In genomic region chr16:11800385-11800718, GRCh38 we compare ENCODE assay signal across 10 cellular contexts. TPM values are rescaled to one million over a fixed set of nuclear protein-coding genes. Genes with fewer than 3 reads are reported as not detected.
DNase-seq lines count a peak whose midpoint lies in the region; ATAC-seq and TF ChIP-seq lines count a peak whose summit lies in the region.
"Had no signal": no experiment of that assay in that cellular context is flagged by ENCODE, and none has a peak within 500 bp of the region (broad histone marks: within the 10 kb centered on the region; RNA-seq: fewer than 3 reads in every experiment).

No MANE protein-coding gene starts in this region.

- peaks cover 14% of the 10 kb centered on the region for H3K79me2 ChIP-seq in OCI-LY1 (ENCODE audit: insufficient read depth, low read length)

- H4K20me1 ChIP-seq in OCI-LY1 (ENCODE audit: insufficient read depth, low read length) = no peaks in the 10 kb centered on the region

- TF ChIP-seq CTCF in OCI-LY1 (IDR thresholded peaks at IDR 0.05; ENCODE audit: low read length) = no peak
- TF ChIP-seq CTCF in foreskin keratinocyte (conservative IDR thresholded peaks at IDR 0.05) = no peak

- H3K4me3 ChIP-seq in OCI-LY1 (ENCODE audit: low read depth, low read length, poor library complexity, severe bottlenecking) = peak overlapping the region; percentile 30
- no peak overlapping the region for H3K4me3 ChIP-seq in subcutaneous abdominal adipose tissue (ENCODE audit: low read depth in 1 of 5, low read length in 5 of 5)

- peak overlapping the region; percentile 78 for H3K27ac Mint-ChIP-seq in activated T-cell treated with anti-CD3 and anti-CD28 coated beads, Interleukin-2, amount 50 U/mL, for 72 hours
- no peak overlapping the region for H3K27ac Mint-ChIP-seq in central memory CD8-positive, alpha-beta T cell (ENCODE audit: low read depth)
- peak overlapping the region in 2 of 6 donors; percentile 53 to 79 for H3K27ac Mint-ChIP-seq in immature natural killer cell

- no peak overlapping the region for H2AFZ ChIP-seq in OCI-LY1 (ENCODE audit: low read length)

- no peak overlapping the region for H3K27ac ChIP-seq in OCI-LY1 (ENCODE audit: low read depth, low read length, poor library complexity, severe bottlenecking)
- peak overlapping the region; percentile 98 for H3K27ac ChIP-seq in subcutaneous abdominal adipose tissue (ENCODE audit: low read depth, low read length)
- no peak overlapping the region for H3K27ac ChIP-seq in foreskin keratinocyte

- H3K27me3 Mint-ChIP-seq in activated T-cell treated with anti-CD3 and anti-CD28 coated beads, Interleukin-2, amount 50 U/mL, for 72 hours (ENCODE audit: low read depth) = no peaks in the 10 kb centered on the region
- H3K27me3 Mint-ChIP-seq in central memory CD8-positive, alpha-beta T cell = no peaks in the 10 kb centered on the region
- H3K27me3 Mint-ChIP-seq in immature natural killer cell (ENCODE audit: low read depth in 3 of 3) = peaks cover 5 to 16% (median 12%) of the 10 kb centered on the region in 3 donors

- peak overlapping the region; percentile 54; the same call in 1 of the 2 replicates for H3K4me2 ChIP-seq in OCI-LY1 (ENCODE audit: low read length)

- H3K9me3 Mint-ChIP-seq in activated T-cell treated with anti-CD3 and anti-CD28 coated beads, Interleukin-2, amount 50 U/mL, for 72 hours = no peaks in the 10 kb centered on the region
- H3K9me3 Mint-ChIP-seq in central memory CD8-positive, alpha-beta T cell = no peaks in the 10 kb centered on the region
- H3K9me3 Mint-ChIP-seq in immature natural killer cell = no peaks in the 10 kb centered on the region

- DNase-seq in activated T-cell treated with anti-CD3 and anti-CD28 coated beads, Interleukin-2, amount 50 U/mL, for 72 hours = no peak
- DNase-seq in activated T-cell treated with anti-CD3 and anti-CD28 coated beads, Interleukin-2, amount 50 U/mL, for 48 hours = no peak
- no peak for DNase-seq in central memory CD8-positive, alpha-beta T cell (ENCODE audit: low spot score in 2 of 2)
- DNase-seq in immature natural killer cell = no peak
- DNase-seq in foreskin keratinocyte = no peak
- DNase-seq: NCI-H446, right cardiac atrium had no signal

- peaks cover 4% of the 10 kb centered on the region; the same call in 1 of the 2 replicates for H3K27me3 ChIP-seq in OCI-LY1 (ENCODE audit: insufficient read depth, low read length)
- H3K27me3 ChIP-seq in subcutaneous abdominal adipose tissue (ENCODE audit: control insufficient read depth in 5 of 5, insufficient read depth in 4 of 5, low read length in 5 of 5) = no peaks in the 10 kb centered on the region
- peaks cover 1% of the 10 kb centered on the region for H3K27me3 ChIP-seq in foreskin keratinocyte

- no peaks in the 10 kb centered on the region for H3K9me2 ChIP-seq in OCI-LY1 (ENCODE audit: low read depth, low read length)

- H3K9ac ChIP-seq in OCI-LY1 (ENCODE audit: low read length) (peak overlapping the region; percentile 20; the same call in 1 of the 2 replicates), subcutaneous abdominal adipose tissue (ENCODE audit: low read length in 5 of 5) (no peak overlapping the region)

- no peaks in the 10 kb centered on the region for H3K9me3 ChIP-seq in OCI-LY1 (ENCODE audit: low read length)
- H3K9me3 ChIP-seq in subcutaneous abdominal adipose tissue (ENCODE audit: control insufficient read depth in 5 of 5, low read length in 5 of 5) = no peaks in the 10 kb centered on the region

- H3K36me3 ChIP-seq in OCI-LY1 (ENCODE audit: insufficient read depth, low read length) = peaks cover 3% of the 10 kb centered on the region; the same call in 1 of the 2 replicates
- H3K36me3 ChIP-seq in subcutaneous abdominal adipose tissue (ENCODE audit: control insufficient read depth in 5 of 5, insufficient read depth in 5 of 5, low read length in 5 of 5) = no peaks in the 10 kb centered on the region

- H3K36me3 Mint-ChIP-seq in activated T-cell treated with anti-CD3 and anti-CD28 coated beads, Interleukin-2, amount 50 U/mL, for 72 hours (ENCODE audit: insufficient read depth in 2 of 2) = peaks cover 4 to 10% of the 10 kb centered on the region in 2 donors
- peaks cover 9% of the 10 kb centered on the region for H3K36me3 Mint-ChIP-seq in central memory CD8-positive, alpha-beta T cell (ENCODE audit: insufficient read depth)
- H3K36me3 Mint-ChIP-seq in immature natural killer cell = no peaks in the 10 kb centered on the region

- H3K4me3 Mint-ChIP-seq in activated T-cell treated with anti-CD3 and anti-CD28 coated beads, Interleukin-2, amount 50 U/mL, for 72 hours = peak overlapping the region; percentile 91 to 95
- peak overlapping the region; percentile 51 for H3K4me3 Mint-ChIP-seq in central memory CD8-positive, alpha-beta T cell
- H3K4me3 Mint-ChIP-seq in immature natural killer cell = peak overlapping the region in 1 of 5 donors; percentile 14

- H3K4me1 ChIP-seq in OCI-LY1 (ENCODE audit: insufficient read depth, low read length, severe bottlenecking) (peaks cover 40% of the 10 kb centered on the region), subcutaneous abdominal adipose tissue (ENCODE audit: control insufficient read depth in 5 of 5, insufficient read depth in 5 of 5, low read length in 5 of 5) (peaks cover 0 to 39% (median 38%) of the 10 kb centered on the region in 5 donors), foreskin keratinocyte (no peaks in the 10 kb centered on the region)

- ATAC-seq in activated T-cell treated with anti-CD3 and anti-CD28 coated beads, Interleukin-2, amount 50 U/mL, for 72 hours (replicated peaks in 1 of 2) = no peak
- no peak for ATAC-seq in central memory CD8-positive, alpha-beta T cell (replicated peaks; ENCODE audit: extremely low read depth, poor library complexity, severe bottlenecking)
- ATAC-seq in HG03520 (IDR thresholded peaks at IDR 0.05; ENCODE audit: unreplicated experiment) = no peak
- ATAC-seq in foreskin keratinocyte = no peak
- ATAC-seq: right cardiac atrium had no signal

- H3F3A ChIP-seq in OCI-LY1 (ENCODE audit: insufficient read depth, low read length) = no peaks in the 10 kb centered on the region

- H3K4me1 Mint-ChIP-seq in activated T-cell treated with anti-CD3 and anti-CD28 coated beads, Interleukin-2, amount 50 U/mL, for 72 hours (ENCODE audit: low read depth) = peaks cover 51% of the 10 kb centered on the region
- H3K4me1 Mint-ChIP-seq in central memory CD8-positive, alpha-beta T cell = peaks cover 38% of the 10 kb centered on the region
- peaks cover 34 to 43% of the 10 kb centered on the region in 2 donors for H3K4me1 Mint-ChIP-seq in immature natural killer cell

RNA-seq across cellular contexts. Expression of gene ZC3H7A, which starts 3.3 kb away (rescaled TPM):
- total RNA-seq in activated T-cell treated with anti-CD3 and anti-CD28 coated beads, Interleukin-2, amount 50 U/mL, for 72 hours = 100 to 1,000 TPM in 1 of 2 donors, 10 to 100 TPM in 1; 96.3 to 105 TPM
- polyA plus RNA-seq in immature natural killer cell (10 to 100 TPM; 20.3 to 34.2 (median 29.2) TPM), foreskin keratinocyte (26.4 and 27.3 TPM in 2 replicates)
- 49.6 and 50.8 TPM in 2 replicates for total RNA-seq in foreskin keratinocyte

RNA-seq across cellular contexts. Expression of gene RSL1D1, which starts 51.0 kb away (rescaled TPM):
- total RNA-seq in activated T-cell treated with anti-CD3 and anti-CD28 coated beads, Interleukin-2, amount 50 U/mL, for 72 hours = 100 to 1,000 TPM; 267 to 360 TPM
- 100 to 1,000 TPM in 2 of 3 donors, 10 to 100 TPM in 1; 37.4 to 206 (median 161) TPM for polyA plus RNA-seq in immature natural killer cell
- total RNA-seq in foreskin keratinocyte = 153 and 169 TPM in 2 replicates
- polyA plus RNA-seq in foreskin keratinocyte = 107 and 135 TPM in 2 replicates

RNA-seq across cellular contexts. Expression of gene TXNDC11, which starts 57.7 kb away (rescaled TPM):
- 10 to 100 TPM; 34.7 to 41.5 TPM for total RNA-seq in activated T-cell treated with anti-CD3 and anti-CD28 coated beads, Interleukin-2, amount 50 U/mL, for 72 hours
- 10 to 100 TPM; 35.6 to 57.2 (median 46.9) TPM for polyA plus RNA-seq in immature natural killer cell
- 38.9 and 41.5 TPM in 2 replicates for total RNA-seq in foreskin keratinocyte
- polyA plus RNA-seq in foreskin keratinocyte = 34.4 and 39.5 TPM in 2 replicates
